26 cellular contexts compared by ENCODE assay signal in genomic region chr3:18071833-18072232, GRCh38.
"Had no signal": no experiment of that assay in that cellular context is flagged by ENCODE, and none has a peak within 500 bp of the region (broad histone marks: within the 10 kb centered on the region; RNA-seq: fewer than 3 reads in every experiment).

No MANE protein-coding gene starts in this region.

- H3K4me3 Mint-ChIP-seq: activated B cell treated with CpG ODN at 0.5 μM for 24 hours; activated naive CD4-positive, alpha-beta T cell treated with anti-CD3 and anti-CD28 coated beads, Interleukin-2, amount 10 ng/mL, durations not matched to agents 7 days and 5 days; activated naive CD8-positive, alpha-beta T cell treated with anti-CD3 and anti-CD28 coated beads, Interleukin-2, amount 10 ng/mL, durations not matched to agents 7 days and 5 days; mesothelial cell of epicardium; naive B cell; nephron progenitor cell; stimulated activated naive CD8-positive, alpha-beta T cell treated with anti-CD3 and anti-CD28 coated beads, Interleukin-15, Interleukin-2, amounts not matched to agents 100 ng/mL and 50 ng/mL, for 24 hours; type B pancreatic cell had no signal

- H3K9me3 Mint-ChIP-seq: activated B cell treated with CpG ODN at 0.5 μM for 24 hours; activated naive CD4-positive, alpha-beta T cell treated with anti-CD3 and anti-CD28 coated beads, Interleukin-2, amount 10 ng/mL, durations not matched to agents 7 days and 5 days; activated naive CD8-positive, alpha-beta T cell treated with anti-CD3 and anti-CD28 coated beads, Interleukin-2, amount 10 ng/mL, durations not matched to agents 7 days and 5 days; naive B cell; nephron progenitor cell; stimulated activated naive CD8-positive, alpha-beta T cell treated with anti-CD3 and anti-CD28 coated beads, Interleukin-15, Interleukin-2, amounts not matched to agents 100 ng/mL and 50 ng/mL, for 24 hours had no signal

- H3K4me3 ChIP-seq: body of pancreas, esophagus squamous epithelium, heart right ventricle, right lobe of liver, skin epidermis, vagina had no signal

- H3K36me3 ChIP-seq: esophagus squamous epithelium, heart right ventricle, neutrophil, right lobe of liver, vagina had no signal

- H3K9me3 ChIP-seq: body of pancreas, esophagus squamous epithelium, heart right ventricle, neutrophil, right lobe of liver, vagina had no signal

- ATAC-seq: body of pancreas, heart right ventricle, left cardiac atrium, right lobe of liver had no signal

- DNase-seq: activated B cell treated with CpG ODN at 0.5 μM for 24 hours; activated CD4-positive, alpha-beta T cell treated with anti-CD3 and anti-CD28 coated beads, Interleukin-2, amount 50 U/mL, for 1 hour; activated CD8-positive, alpha-beta memory T cell treated with anti-CD3 and anti-CD28 coated beads for 24 hours; activated gamma-delta T cell; activated naive CD4-positive, alpha-beta T cell treated with anti-CD3 and anti-CD28 coated beads, Interleukin-2, amount 10 ng/mL, durations not matched to agents 7 days and 5 days; activated naive CD8-positive, alpha-beta T cell treated with anti-CD3 and anti-CD28 coated beads, Interleukin-2, amount 10 ng/mL, durations not matched to agents 7 days and 5 days; body of pancreas; dermis blood vessel endothelial cell; effector CD4-positive, alpha-beta T cell; esophagus squamous epithelium; foreskin melanocyte; heart right ventricle; left cardiac atrium; naive B cell; nephron progenitor cell; right lobe of liver; stimulated activated CD4-positive, alpha-beta T cell treated with anti-CD3 and anti-CD28 coated beads, Interleukin-12 subunit alpha, Interleukin-12 subunit beta, amount 100 ng/mL, for 4 hours; stimulated activated CD4-positive, alpha-beta T cell treated with anti-CD3 and anti-CD28 coated beads, Interleukin-4, amount 100 ng/mL, for 1 hour; substantia nigra; T-helper 2 cell had no signal

- H3K27me3 Mint-ChIP-seq: activated naive CD4-positive, alpha-beta T cell treated with anti-CD3 and anti-CD28 coated beads, Interleukin-2, amount 10 ng/mL, durations not matched to agents 7 days and 5 days; activated naive CD8-positive, alpha-beta T cell treated with anti-CD3 and anti-CD28 coated beads, Interleukin-2, amount 10 ng/mL, durations not matched to agents 7 days and 5 days; type B pancreatic cell had no signal

- H3K4me1 ChIP-seq: body of pancreas, right lobe of liver, vagina had no signal

- H3K4me1 Mint-ChIP-seq: activated B cell treated with CpG ODN at 0.5 μM for 24 hours; activated naive CD4-positive, alpha-beta T cell treated with anti-CD3 and anti-CD28 coated beads, Interleukin-2, amount 10 ng/mL, durations not matched to agents 7 days and 5 days had no signal

- H3K27me3 ChIP-seq: body of pancreas, heart right ventricle, neutrophil, right lobe of liver, vagina had no signal

- H3K27ac Mint-ChIP-seq: activated B cell treated with CpG ODN at 0.5 μM for 24 hours; activated naive CD4-positive, alpha-beta T cell treated with anti-CD3 and anti-CD28 coated beads, Interleukin-2, amount 10 ng/mL, durations not matched to agents 7 days and 5 days; activated naive CD8-positive, alpha-beta T cell treated with anti-CD3 and anti-CD28 coated beads, Interleukin-2, amount 10 ng/mL, durations not matched to agents 7 days and 5 days; mesothelial cell of epicardium; nephron progenitor cell; stimulated activated naive CD8-positive, alpha-beta T cell treated with anti-CD3 and anti-CD28 coated beads, Interleukin-15, Interleukin-2, amounts not matched to agents 100 ng/mL and 50 ng/mL, for 24 hours; type B pancreatic cell had no signal

- H3K27ac ChIP-seq: body of pancreas, esophagus squamous epithelium, heart right ventricle, neutrophil, right lobe of liver, skin epidermis, vagina had no signal
